ENCODE assay signal across 11 cellular contexts in genomic region chr19:11260996-11261395, GRCh38. TPM values are rescaled to one million over a fixed set of nuclear protein-coding genes. Genes with fewer than 3 reads are reported as not detected.
DNase-seq lines count a peak whose midpoint lies in the region; ATAC-seq and TF ChIP-seq lines count a peak whose summit lies in the region.
"Had no signal": no experiment of that assay in that cellular context is flagged by ENCODE, and none has a peak within 500 bp of the region (broad histone marks: within the 10 kb centered on the region; RNA-seq: fewer than 3 reads in every experiment).

No MANE protein-coding gene starts in this region.

- intact Hi-C loops in esophagus squamous epithelium (cut with DNase I): no loop called here

- H3K9me3 ChIP-seq in OCI-LY3 (ENCODE audit: insufficient read depth, low read length) (no peaks in the 10 kb centered on the region), esophagus squamous epithelium (no peaks in the 10 kb centered on the region)

- H3K4me1 ChIP-seq in OCI-LY3 (ENCODE audit: low read length) (peaks cover 8% of the 10 kb centered on the region; the same call in 1 of the 2 replicates), esophagus squamous epithelium (peaks cover 18 to 48% (median 28%) of the 10 kb centered on the region in 3 donors)

- ATAC-seq in GM21526 (IDR thresholded peaks at IDR 0.05; ENCODE audit: low FRiP score, unreplicated experiment) (no peak), HG03175 (IDR thresholded peaks at IDR 0.05; ENCODE audit: unreplicated experiment) (no peak)
- ATAC-seq: activated CD4-positive, CD25-positive, alpha-beta regulatory T cell treated with anti-CD3 and anti-CD28 coated beads, Interleukin-2, amount 50 U/mL, for 24 hours had no signal

- no peaks in the 10 kb centered on the region for H3K36me3 ChIP-seq in OCI-LY3 (replicated peaks; ENCODE audit: low read depth, low read length)
- no peaks in the 10 kb centered on the region for H3K36me3 ChIP-seq in esophagus squamous epithelium

- no peaks in the 10 kb centered on the region for H3K79me2 ChIP-seq in OCI-LY3 (ENCODE audit: low read length)

- 74 to 79% methylated on average over 5 of the region's 5 CpGs for WGBS in esophagus squamous epithelium, 2 donors

- no peak overlapping the region for H3K4me3 ChIP-seq in OCI-LY3 (ENCODE audit: low read length)
- peak overlapping the region in 3 of 4 donors; percentile 73 to 99 (median 96) for H3K4me3 ChIP-seq in esophagus squamous epithelium
- peak overlapping the region; percentile 74 for H3K4me3 ChIP-seq in skeletal muscle cell (ENCODE audit: low read depth, low read length)

- no peak overlapping the region for H3K9ac ChIP-seq in OCI-LY3 (ENCODE audit: low read length)

- TF ChIP-seq CTCF in OCI-LY3 (IDR thresholded peaks at IDR 0.05; ENCODE audit: low read depth, low read length) (no peak), esophagus squamous epithelium (IDR thresholded peaks at IDR 0.05) (no peak)

- H3K27ac ChIP-seq in OCI-LY3 (ENCODE audit: low read length) (no peak overlapping the region), esophagus squamous epithelium (peak overlapping the region; percentile 86 to 92 (median 90))

- H3K4me2 ChIP-seq in OCI-LY3 (ENCODE audit: low read length): peak overlapping the region; percentile 80; the same call in 1 of the 2 replicates

- H3K27me3 ChIP-seq in OCI-LY3 (ENCODE audit: low read depth, low read length) (peaks cover 6% of the 10 kb centered on the region; the same call in 1 of the 2 replicates), esophagus squamous epithelium (no peaks in the 10 kb centered on the region)

- no peak overlapping the region for H2AFZ ChIP-seq in OCI-LY3 (ENCODE audit: low read depth, low read length)

- H4K20me1 ChIP-seq in OCI-LY3 (ENCODE audit: insufficient read depth, low read length): no peaks in the 10 kb centered on the region

- TF ChIP-seq POLR2A in esophagus squamous epithelium (IDR thresholded peaks at IDR 0.05): no peak

- DNase-seq in D341Med (ENCODE audit: low spot score): peak; percentile 14
- no peak for DNase-seq in esophagus squamous epithelium (lab: John Stamatoyannopoulos, UW)
- DNase-seq in skeletal muscle cell (ENCODE audit: low read depth): no peak
- no peak for DNase-seq in NCI-H146 (lab: John Stamatoyannopoulos, UW)
- no peak for DNase-seq in Kasumi-1 (lab: John Stamatoyannopoulos, UW)
- DNase-seq: NCI-H1436 had no signal

RNA-seq across cellular contexts. Expression of gene DOCK6, which starts 1.3 kb away (rescaled TPM):
- total RNA-seq in esophagus squamous epithelium: 10 to 100 TPM; 19.7 to 94.0 (median 33.3) TPM

RNA-seq across cellular contexts. Expression of gene ANGPTL8, which starts 21.6 kb away (rescaled TPM):
- total RNA-seq in esophagus squamous epithelium: not detected
- total RNA-seq: H4 had no signal

RNA-seq across cellular contexts. Expression of gene TSPAN16, which starts 35.0 kb away (rescaled TPM):
- not detected for total RNA-seq in esophagus squamous epithelium
- total RNA-seq: H4 had no signal
